Comparison of ENCODE assay signal across 2 cellular contexts in the genomic region with DNA sequence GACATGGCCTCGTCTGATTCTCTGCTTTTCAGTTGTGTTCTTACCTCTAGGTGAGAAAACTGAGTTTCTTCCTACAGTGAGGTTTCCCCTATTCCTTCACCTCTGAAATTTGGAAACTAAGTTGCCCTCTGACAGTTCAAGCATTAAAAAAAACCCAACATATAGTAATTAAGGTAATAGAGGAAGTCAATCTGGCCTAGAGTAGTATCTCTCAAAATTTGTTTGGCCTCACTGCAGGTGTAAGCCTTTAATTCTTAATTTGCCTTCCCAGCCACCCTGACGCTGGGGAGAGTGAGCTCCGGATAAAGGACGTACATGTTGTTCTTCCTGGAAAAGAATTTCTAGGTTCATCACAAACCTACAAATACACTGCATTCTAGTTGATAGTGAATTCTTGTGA.
TF ChIP-seq lines count a peak whose summit lies in the region.

No MANE protein-coding gene starts in this region.

TF ChIP-seq in HCT116, 20 proteins besides CTCF, POLR2A, EP300 and RAD21:
- no peak for TF ChIP-seq TCF7L2 (IDR thresholded peaks at IDR 0.05; ENCODE audit: borderline replicate concordance, extremely low read depth, insufficient read depth, insufficient read length)
- TF ChIP-seq JUND (IDR thresholded peaks at IDR 0.05), result no peak
- TF ChIP-seq SP1 (IDR thresholded peaks at IDR 0.05; ENCODE audit: low read depth), result no peak
- TF ChIP-seq, protein P1, sequence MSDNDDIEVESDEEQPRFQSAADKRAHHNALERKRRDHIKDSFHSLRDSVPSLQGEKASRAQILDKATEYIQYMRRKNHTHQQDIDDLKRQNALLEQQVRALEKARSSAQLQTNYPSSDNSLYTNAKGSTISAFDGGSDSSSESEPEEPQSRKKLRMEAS (IDR thresholded peaks at IDR 0.05), result no peak
- 0 out of 2 replicates have a peak, but pooled peaks have one; percentile 9 for TF ChIP-seq EGR1 (IDR thresholded peaks at IDR 0.05; ENCODE audit: low read depth)
- no peak for TF ChIP-seq ZBTB33 (IDR thresholded peaks at IDR 0.05; ENCODE audit: extremely low read depth, insufficient replicate concordance, low read length)
- no peak for TF ChIP-seq EZH2 (IDR thresholded peaks at IDR 0.05)

TF ChIP-seq in HepG2, 621 proteins besides CTCF, POLR2A, EP300 and RAD21:
- TF ChIP-seq MTF2 (CRISPR knock-in tag; IDR thresholded peaks at IDR 0.05; ENCODE audit: borderline replicate concordance) (no peak), RBFOX2 (IDR thresholded peaks at IDR 0.05; ENCODE audit: low read depth, low read length) (0 out of 2 replicates have a peak, but pooled peaks have one; percentile 20), RXRA (CRISPR knock-in tag; IDR thresholded peaks at IDR 0.05) (no peak)
